In the genomic region with DNA sequence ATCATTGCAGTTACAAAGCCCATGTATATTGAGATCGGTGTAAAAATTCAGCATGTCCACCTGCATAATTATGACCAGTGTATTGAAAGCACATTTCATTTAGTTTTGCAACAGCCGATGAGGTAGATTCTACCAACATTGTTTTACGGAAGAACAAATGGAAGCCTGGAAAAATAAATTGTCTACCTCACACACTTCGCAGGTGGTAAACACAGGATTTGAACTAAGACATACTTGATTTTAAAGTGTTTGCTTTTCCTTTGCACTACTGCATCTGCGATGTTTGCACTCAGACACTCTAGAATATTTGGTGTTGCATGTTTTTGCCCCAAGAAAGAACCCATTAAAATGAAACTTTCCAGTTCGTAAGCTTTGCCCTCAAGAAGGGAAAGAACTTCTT, we compare ENCODE assay signal across 14 cellular contexts.
A peak's percentile ranks its signal among the peaks of the same experiment; 100 is the strongest.
DNase-seq lines count a peak whose midpoint lies in the region; ATAC-seq and TF ChIP-seq lines count a peak whose summit lies in the region.
"Had no signal": no experiment of that assay in that cellular context is flagged by ENCODE, and none has a peak within 500 bp of the region (broad histone marks: within the 10 kb centered on the region; RNA-seq: fewer than 3 reads in every experiment).

No MANE protein-coding gene starts in this region.

- H3K4me3 ChIP-seq in Panc1 (ENCODE audit: low read depth in 2 of 2, low read length in 2 of 2) (peak overlapping the region; percentile 18 to 48), left lung (no peak overlapping the region)
- H3K4me3 ChIP-seq: cardiac muscle cell had no signal

- H3K4me1 Mint-ChIP-seq in activated T-cell treated with anti-CD3 and anti-CD28 coated beads, Interleukin-2, amount 50 U/mL, for 72 hours (ENCODE audit: low read depth) = peaks cover 62% of the 10 kb centered on the region
- H3K4me1 Mint-ChIP-seq in type B pancreatic cell (ENCODE audit: unreplicated experiment) = peaks cover 76% of the 10 kb centered on the region

- H3K4me1 ChIP-seq in Panc1 (ENCODE audit: control insufficient read depth, insufficient read depth, low read length) (peaks cover 94% of the 10 kb centered on the region), left lung (peaks cover 7 to 67% of the 10 kb centered on the region in 2 donors)

- no peak for TF ChIP-seq CTCF in Panc1 (IDR thresholded peaks at IDR 0.05)
- TF ChIP-seq CTCF in left lung (IDR thresholded peaks at IDR 0.05) = no peak
- no peak for TF ChIP-seq CTCF in type B pancreatic cell (conservative IDR thresholded peaks at IDR 0.05)

- peak overlapping the region; percentile 56 to 81 for H3K4me3 Mint-ChIP-seq in activated T-cell treated with anti-CD3 and anti-CD28 coated beads, Interleukin-2, amount 50 U/mL, for 72 hours
- H3K4me3 Mint-ChIP-seq in type B pancreatic cell = peak overlapping the region; percentile 8

- H3K27ac Mint-ChIP-seq in activated T-cell treated with anti-CD3 and anti-CD28 coated beads, Interleukin-2, amount 50 U/mL, for 72 hours = peak overlapping the region; percentile 23
- peak overlapping the region; percentile 73 for H3K27ac Mint-ChIP-seq in type B pancreatic cell

- no peaks in the 10 kb centered on the region for H3K9me3 Mint-ChIP-seq in activated T-cell treated with anti-CD3 and anti-CD28 coated beads, Interleukin-2, amount 50 U/mL, for 72 hours
- no peaks in the 10 kb centered on the region for H3K9me3 Mint-ChIP-seq in type B pancreatic cell
- H3K9me3 Mint-ChIP-seq: memory B cell had no signal

- intact Hi-C loops in Panc1 (cut with micrococcal nuclease; ENCODE audit: unreplicated experiment) (no loop called here), left lung (cut with DNase I) (no loop called here)

- peak overlapping the region; percentile 99 for H3K27ac ChIP-seq in Panc1 (ENCODE audit: low read length)
- H3K27ac ChIP-seq in left lung = peak overlapping the region; percentile 65 to 85
- H3K27ac ChIP-seq: cardiac muscle cell had no signal

- no TSS peak for BruUV-seq in Panc1 (replicated peaks; lab: Mats Ljungman, UMichigan)

- H3K27me3 ChIP-seq in Panc1 (ENCODE audit: control insufficient read depth, insufficient read depth, low read length) (no peaks in the 10 kb centered on the region), left lung (no peaks in the 10 kb centered on the region)
- H3K27me3 ChIP-seq: cardiac muscle cell, foreskin keratinocyte had no signal

- no peak for ATAC-seq in activated T-cell treated with anti-CD3 and anti-CD28 coated beads, Interleukin-2, amount 50 U/mL, for 72 hours (replicated peaks in 1 of 2)
- ATAC-seq in Panc1 (no peak), left lung (peak; percentile 66), GM21576 (IDR thresholded peaks at IDR 0.05; ENCODE audit: unreplicated experiment) (no peak)
- ATAC-seq: foreskin keratinocyte had no signal

- POLR2A ChIA-PET in Panc1 (lab: Charles Lee) = interaction anchor here (0.7 to 0.9 kb wide), 2 partner anchors 10 to 155 kb away, joined by 4 to 5 read pairs; no protein-coding TSS in a partner anchor

- in situ Hi-C loops in Panc1 (cut with HindIII; ENCODE audit: low pct_unique_long_range_greater_than_20kb, low sequenced_read_pairs) = no loop called here

- H3K9me3 ChIP-seq in Panc1 (ENCODE audit: control insufficient read depth, insufficient read depth, low read depth, low read length) = no peaks in the 10 kb centered on the region
- H3K9me3 ChIP-seq in left lung = no peaks in the 10 kb centered on the region

- no peak for DNase-seq in activated T-cell treated with anti-CD3 and anti-CD28 coated beads, Interleukin-2, amount 50 U/mL, for 72 hours
- DNase-seq in activated T-cell treated with anti-CD3 and anti-CD28 coated beads for 4 hours (no peak), Panc1 (ENCODE audit: low read depth, low spot score) (no peak), left lung (no peak), type B pancreatic cell (ENCODE audit: extremely low spot score, unreplicated experiment) (no peak), NCI-H146 treated with DMSO at 0.1 percent for 48 hours (lab: John Stamatoyannopoulos, UW; ENCODE audit: unreplicated experiment) (no peak), midbrain (lab: John Stamatoyannopoulos, UW) (no peak)
- DNase-seq: activated gamma-delta T cell, foreskin keratinocyte, NCI-H1092 treated with DMSO at 0.1 percent for 48 hours, NCI-H446 treated with DMSO at 0.1 percent for 48 hours had no signal

- no peaks in the 10 kb centered on the region for H3K36me3 Mint-ChIP-seq in activated T-cell treated with anti-CD3 and anti-CD28 coated beads, Interleukin-2, amount 50 U/mL, for 72 hours (ENCODE audit: insufficient read depth in 2 of 2)
- no peaks in the 10 kb centered on the region for H3K36me3 Mint-ChIP-seq in type B pancreatic cell
- H3K36me3 Mint-ChIP-seq: memory B cell had no signal

- H3K36me3 ChIP-seq in Panc1 (ENCODE audit: control insufficient read depth, insufficient read depth, low read length) = no peaks in the 10 kb centered on the region
- no peaks in the 10 kb centered on the region for H3K36me3 ChIP-seq in left lung
- H3K36me3 ChIP-seq: cardiac muscle cell had no signal

- H3K27me3 Mint-ChIP-seq in activated T-cell treated with anti-CD3 and anti-CD28 coated beads, Interleukin-2, amount 50 U/mL, for 72 hours (ENCODE audit: low read depth) = no peaks in the 10 kb centered on the region
- no peaks in the 10 kb centered on the region for H3K27me3 Mint-ChIP-seq in type B pancreatic cell

- CTCF ChIA-PET in Panc1 (lab: Charles Lee) = interaction anchor here (0.7 kb wide), 1 partner anchor 905 kb away, joined by 3 read pairs; no protein-coding TSS in a partner anchor

Comparison
In these comparisons a context has a peak if more than half of its experiments do, and no peak if none do; other contexts are left out.
1. H3K4me3 ChIP-seq: peak in Panc1 (2 of 2); none in left lung (0 of 2).